Comparison of ENCODE assay signal across 16 cellular contexts in genomic region chr4:36043901-36044300, GRCh38.
DNase-seq lines count a peak whose midpoint lies in the region; ATAC-seq, FAIRE-seq and TF ChIP-seq lines count a peak whose summit lies in the region.
"Had no signal": no experiment of that assay in that cellular context is flagged by ENCODE, and none has a peak within 500 bp of the region (broad histone marks: within the 10 kb centered on the region; RNA-seq: fewer than 3 reads in every experiment).

No MANE protein-coding gene starts in this region.

- DNase-seq in H4 (ENCODE audit: low spot score) (peak; percentile 74), M059J (ENCODE audit: low read depth) (peak; percentile 46), bronchial epithelial cell (ENCODE audit: low read depth) (peak; percentile 3), SHP77 (lab: John Stamatoyannopoulos, UW) (no peak)
- no peak for DNase-seq in activated CD4-positive, alpha-beta T cell treated with anti-CD3 and anti-CD28 coated beads for 4 hours
- DNase-seq: CD8-positive, alpha-beta T cell; COR-L47; DMS153; DMS79 treated with DMSO at 0.1 percent for 48 hours; EL; GDM1 had no signal

- H3K4me3 ChIP-seq in bronchial epithelial cell (ENCODE audit: low read depth, low read length), result no peak overlapping the region

- no peak for FAIRE-seq in bronchial epithelial cell (lab: Jason Lieb, UNC)
- FAIRE-seq: D721Med, GM12892, H54 had no signal

- TF ChIP-seq CTCF in bronchial epithelial cell (IDR thresholded peaks at IDR 0.05; ENCODE audit: insufficient read depth, low read length, severe bottlenecking), result no peak

- H3K36me3 ChIP-seq in bronchial epithelial cell (ENCODE audit: control insufficient read depth, insufficient read depth, low read length), result no peaks in the 10 kb centered on the region

- no peaks in the 10 kb centered on the region for H3K27me3 ChIP-seq in bronchial epithelial cell (ENCODE audit: control insufficient read depth, insufficient read depth, low read length)

- ATAC-seq in GM18873 (IDR thresholded peaks at IDR 0.05; ENCODE audit: low FRiP score, unreplicated experiment), result no peak
- ATAC-seq: CD8-positive, alpha-beta T cell; HCT116 had no signal

Comparison
In these comparisons a context has a peak if more than half of its experiments do, and no peak if none do; other contexts are left out.
1. DNase-seq: peak in H4 (single experiment), M059J (single experiment) and bronchial epithelial cell (single experiment); none in activated CD4-positive, alpha-beta T cell treated with anti-CD3 and anti-CD28 coated beads for 4 hours (0 of 2) and SHP77 (0 of 2).